Comparison of ENCODE assay signal across 10 cellular contexts in genomic region chr4:86302242-86302641, GRCh38. TPM values are rescaled to one million over a fixed set of nuclear protein-coding genes. Genes with fewer than 3 reads are reported as not detected.
DNase-seq lines count a peak whose midpoint lies in the region; ATAC-seq, FAIRE-seq and TF ChIP-seq lines count a peak whose summit lies in the region.
"Had no signal": no experiment of that assay in that cellular context is flagged by ENCODE, and none has a peak within 500 bp of the region (broad histone marks: within the 10 kb centered on the region; RNA-seq: fewer than 3 reads in every experiment).

No MANE protein-coding gene starts in this region.

- H3K27ac Mint-ChIP-seq in activated T-cell treated with anti-CD3 and anti-CD28 coated beads, Interleukin-2, amount 50 U/mL, for 72 hours = no peak overlapping the region

- H3K27me3 ChIP-seq in bronchial epithelial cell (ENCODE audit: control insufficient read depth, insufficient read depth, low read length) (no peaks in the 10 kb centered on the region), kidney epithelial cell (ENCODE audit: control insufficient read depth, insufficient read depth, low read length) (no peaks in the 10 kb centered on the region)
- H3K27me3 ChIP-seq: gastrocnemius medialis had no signal

- DNase-seq in AG20443 (ENCODE audit: low spot score) (peak; percentile 15), NCI-H1092 treated with DMSO at 0.1 percent for 48 hours (lab: John Stamatoyannopoulos, UW) (peak; percentile 89), bronchial epithelial cell (ENCODE audit: low read depth) (peak; percentile 68), kidney epithelial cell (ENCODE audit: low read depth) (peak; percentile 65), COLO829 (ENCODE audit: low spot score) (no peak)
- no peak for DNase-seq in activated T-cell treated with anti-CD3 and anti-CD28 coated beads, Interleukin-2, amount 50 U/mL, for 72 hours
- DNase-seq: gastrocnemius medialis, NCI-H524 had no signal

- H3K4me3 Mint-ChIP-seq in activated T-cell treated with anti-CD3 and anti-CD28 coated beads, Interleukin-2, amount 50 U/mL, for 72 hours = no peak overlapping the region

- H3K4me1 Mint-ChIP-seq in activated T-cell treated with anti-CD3 and anti-CD28 coated beads, Interleukin-2, amount 50 U/mL, for 72 hours (ENCODE audit: low read depth) = no peaks in the 10 kb centered on the region

- no peak for ATAC-seq in activated T-cell treated with anti-CD3 and anti-CD28 coated beads, Interleukin-2, amount 50 U/mL, for 72 hours (replicated peaks in 1 of 2)
- ATAC-seq in HG02840 (IDR thresholded peaks at IDR 0.05; ENCODE audit: low FRiP score, unreplicated experiment) (no peak), HG02763 (IDR thresholded peaks at IDR 0.05; ENCODE audit: unreplicated experiment) (no peak)

- H3K36me3 ChIP-seq in bronchial epithelial cell (ENCODE audit: control insufficient read depth, insufficient read depth, low read length) = no peaks in the 10 kb centered on the region
- H3K36me3 ChIP-seq in kidney epithelial cell (ENCODE audit: control insufficient read depth, insufficient read depth, low read length) = no peaks in the 10 kb centered on the region
- H3K36me3 ChIP-seq: gastrocnemius medialis had no signal

- no peaks in the 10 kb centered on the region for H3K27me3 Mint-ChIP-seq in activated T-cell treated with anti-CD3 and anti-CD28 coated beads, Interleukin-2, amount 50 U/mL, for 72 hours (ENCODE audit: low read depth)

- no peak for TF ChIP-seq CTCF in bronchial epithelial cell (IDR thresholded peaks at IDR 0.05; ENCODE audit: insufficient read depth, low read length, severe bottlenecking)
- TF ChIP-seq CTCF in kidney epithelial cell (IDR thresholded peaks at IDR 0.05; ENCODE audit: insufficient read depth, low read length, poor library complexity, severe bottlenecking) = no peak

- no peaks in the 10 kb centered on the region for H3K9me3 Mint-ChIP-seq in activated T-cell treated with anti-CD3 and anti-CD28 coated beads, Interleukin-2, amount 50 U/mL, for 72 hours

- H3K4me3 ChIP-seq in bronchial epithelial cell (ENCODE audit: low read depth, low read length) (no peak overlapping the region), kidney epithelial cell (ENCODE audit: low read depth, low read length) (no peak overlapping the region)
- H3K4me3 ChIP-seq: gastrocnemius medialis had no signal

- H3K36me3 Mint-ChIP-seq in activated T-cell treated with anti-CD3 and anti-CD28 coated beads, Interleukin-2, amount 50 U/mL, for 72 hours (ENCODE audit: insufficient read depth in 2 of 2) = no peaks in the 10 kb centered on the region

- no peak for FAIRE-seq in bronchial epithelial cell (lab: Jason Lieb, UNC)

RNA-seq across cellular contexts. Expression of gene MAPK10, which starts 57.6 kb away (rescaled TPM):
- 3.4 and 5.4 TPM in 2 replicates for total RNA-seq in bronchial epithelial cell
- total RNA-seq in kidney epithelial cell = 1.6 and 2.7 TPM in 2 replicates
- under 1 TPM in 1 of 2 donors, not detected in 1; 0.49 TPM for total RNA-seq in activated T-cell treated with anti-CD3 and anti-CD28 coated beads, Interleukin-2, amount 50 U/mL, for 72 hours

Comparison
In these comparisons a context has a peak if more than half of its experiments do, and no peak if none do; other contexts are left out.
1. DNase-seq: peak in AG20443 (single experiment), NCI-H1092 treated with DMSO at 0.1 percent for 48 hours (single experiment), bronchial epithelial cell (single experiment) and kidney epithelial cell (single experiment); none in activated T-cell treated with anti-CD3 and anti-CD28 coated beads, Interleukin-2, amount 50 U/mL, for 72 hours (0 of 2) and COLO829 (single experiment).